In genomic region chr12:25853696-25854095, GRCh38 we compare ENCODE assay signal across 20 cellular contexts.
A peak's percentile ranks its signal among the peaks of the same experiment; 100 is the strongest.
DNase-seq lines count a peak whose midpoint lies in the region; ATAC-seq, FAIRE-seq and TF ChIP-seq lines count a peak whose summit lies in the region.
"Had no signal": no experiment of that assay in that cellular context is flagged by ENCODE, and none has a peak within 500 bp of the region (broad histone marks: within the 10 kb centered on the region; RNA-seq: fewer than 3 reads in every experiment).

No MANE protein-coding gene starts in this region.

- H2AFZ ChIP-seq in HepG2 (ENCODE audit: low read length) (no peak overlapping the region), PC-3 (ENCODE audit: low read length) (no peak overlapping the region), mesenchymal stem cell (ENCODE audit: low read depth, low read length) (no peak overlapping the region)

- ATAC-seq in HepG2, result no peak
- ATAC-seq in PC-3, result no peak
- no peak for ATAC-seq in Right ventricle myocardium superior (ENCODE audit: poor library complexity)
- no peak for ATAC-seq in activated CD8-positive, alpha-beta memory T cell treated with anti-CD3 and anti-CD28 coated beads, Interleukin-2, amount 10 ng/mL, durations not matched to agents 7 days and 5 days
- ATAC-seq: HCT116 had no signal

- H4K91ac ChIP-seq in mesenchymal stem cell (ENCODE audit: low read length), result no peak overlapping the region

- in situ Hi-C loops in HepG2 (cut with HindIII; ENCODE audit: extremely low pct_ligation_motif_present, low pct_unique_long_range_greater_than_20kb), result no loop called here

- no peak for TF ChIP-seq POLR2A in HepG2 (IDR thresholded peaks at IDR 0.05; ENCODE audit: insufficient read depth in 1 of 2, low read depth in 2 of 2, low read length in 2 of 2)

- no peaks in the 10 kb centered on the region for H3F3A ChIP-seq in PC-3 (ENCODE audit: low read length, unreplicated experiment)

- no peaks in the 10 kb centered on the region for H3K79me2 ChIP-seq in HepG2 (ENCODE audit: insufficient read depth, low read length)
- no peaks in the 10 kb centered on the region for H3K79me2 ChIP-seq in PC-3 (ENCODE audit: low read length)

- H3K27ac Mint-ChIP-seq in activated CD8-positive, alpha-beta memory T cell treated with anti-CD3 and anti-CD28 coated beads, Interleukin-2, amount 10 ng/mL, durations not matched to agents 7 days and 5 days, result no peak overlapping the region
- H3K27ac Mint-ChIP-seq: CD4-positive, alpha-beta T cell; HFFc6 had no signal

- H3K4me1 ChIP-seq in liver (ENCODE audit: control insufficient read depth in 4 of 4, insufficient read depth in 4 of 4, low read length in 3 of 4), result peaks cover 0 to 10% (median 8%) of the 10 kb centered on the region in 4 donors
- H3K4me1 ChIP-seq in HepG2 (ENCODE audit: insufficient read depth, low read length), result no peaks in the 10 kb centered on the region
- H3K4me1 ChIP-seq in PC-3 (ENCODE audit: insufficient read depth, low read length), result peaks cover 26% of the 10 kb centered on the region
- H3K4me1 ChIP-seq in mesenchymal stem cell (ENCODE audit: control insufficient read depth, insufficient read depth, low read depth, low read length), result no peaks in the 10 kb centered on the region
- H3K4me1 ChIP-seq: BE2C had no signal

- no peak for FAIRE-seq in HepG2 (lab: Jason Lieb, UNC)
- FAIRE-seq: D721Med had no signal

- H2BK12ac ChIP-seq in mesenchymal stem cell (ENCODE audit: low read length in 2 of 2), result no peak overlapping the region

- no peak for TF ChIP-seq CTCF in liver (IDR thresholded peaks at IDR 0.05; ENCODE audit: low read depth, low read length, missing input control)
- no peak for TF ChIP-seq CTCF in HepG2 (CRISPR knock-in tag; IDR thresholded peaks at IDR 0.05)
- no peak for TF ChIP-seq CTCF in PC-3 (conservative IDR thresholded peaks at IDR 0.05; ENCODE audit: low read depth, low read length)

- H3K4me1 Mint-ChIP-seq in activated CD8-positive, alpha-beta memory T cell treated with anti-CD3 and anti-CD28 coated beads, Interleukin-2, amount 10 ng/mL, durations not matched to agents 7 days and 5 days, result no peaks in the 10 kb centered on the region

- DNase-seq in HepG2 (ENCODE audit: low spot score), result no peak
- DNase-seq in PC-3, result no peak
- DNase-seq in mesenchymal stem cell, result no peak
- no peak for DNase-seq in Right ventricle myocardium superior
- no peak for DNase-seq in NCI-H82 (lab: John Stamatoyannopoulos, UW)
- DNase-seq in activated CD8-positive, alpha-beta memory T cell treated with anti-CD3 and anti-CD28 coated beads, Interleukin-2, amount 10 ng/mL, durations not matched to agents 7 days and 5 days, result no peak
- DNase-seq: 8988T; ACHN; BE2C; C1 segment of cervical spinal cord; Caco-2; CD4-positive, alpha-beta T cell; DMS79 treated with DMSO at 0.1 percent for 48 hours; GF-D8; GOT3; H7; HFFc6 had no signal

- H3K9ac ChIP-seq in liver (ENCODE audit: low read depth in 1 of 2, low read length in 2 of 2) (no peak overlapping the region), HepG2 (ENCODE audit: insufficient read depth, low read depth, low read length) (no peak overlapping the region), PC-3 (ENCODE audit: low read length) (no peak overlapping the region), mesenchymal stem cell (ENCODE audit: low read length) (no peak overlapping the region)

- peak overlapping the region in 1 of 2 experiments; percentile 37 for H3K4ac ChIP-seq in mesenchymal stem cell (ENCODE audit: low read depth in 1 of 2, low read length in 2 of 2)

- no peaks in the 10 kb centered on the region for H3K9me3 Mint-ChIP-seq in activated CD8-positive, alpha-beta memory T cell treated with anti-CD3 and anti-CD28 coated beads, Interleukin-2, amount 10 ng/mL, durations not matched to agents 7 days and 5 days (ENCODE audit: low read depth)
- H3K9me3 Mint-ChIP-seq: CD4-positive, alpha-beta T cell; HFFc6 had no signal

- TF ChIP-seq EP300 in HepG2 (IDR thresholded peaks at IDR 0.05; ENCODE audit: low read depth in 2 of 2, low read length in 2 of 2) (no peak), HepG2 (CRISPR knock-in tag; IDR thresholded peaks at IDR 0.05; ENCODE audit: borderline replicate concordance) (no peak)

- TF ChIP-seq RAD21 in liver (IDR thresholded peaks at IDR 0.05) (no peak), HepG2 (CRISPR knock-in tag; IDR thresholded peaks at IDR 0.05) (no peak)

- no peak overlapping the region for H3K14ac ChIP-seq in mesenchymal stem cell (ENCODE audit: low read length in 2 of 2)

- no peak overlapping the region for H3K27ac ChIP-seq in liver (ENCODE audit: low read depth in 1 of 2, low read length in 2 of 2)
- no peak overlapping the region for H3K27ac ChIP-seq in HepG2 (ENCODE audit: extremely low read length, insufficient read depth, low read length)
- peak overlapping the region; percentile 43; the same call in 1 of the 2 replicates for H3K27ac ChIP-seq in PC-3 (ENCODE audit: low read length)
- H3K27ac ChIP-seq in mesenchymal stem cell (ENCODE audit: low read length, poor library complexity, severe bottlenecking), result peak overlapping the region; percentile 57

- POLR2A ChIA-PET in HepG2 (lab: Yijun Ruan, JAX) (no interaction called here), PC-3 (lab: Charles Lee; ENCODE audit: unreplicated experiment) (no interaction called here)

- H3K4me2 ChIP-seq in HepG2 (ENCODE audit: low read depth, low read length) (no peak overlapping the region), PC-3 (ENCODE audit: low read length) (no peak overlapping the region), mesenchymal stem cell (ENCODE audit: low read length, poor library complexity, severe bottlenecking) (no peak overlapping the region)

- CTCF ChIA-PET in HepG2 (lab: Yijun Ruan, JAX; ENCODE audit: low intra/inter-chr PET ratio, low total read pairs) (no interaction called here), PC-3 (lab: Charles Lee) (no interaction called here)
- CTCF ChIA-PET in activated CD8-positive, alpha-beta memory T cell treated with anti-CD3 and anti-CD28 coated beads, Interleukin-2, amount 10 ng/mL, durations not matched to agents 7 days and 5 days (lab: Charles Lee), result no interaction called here

- H3K4me3 ChIP-seq in liver (ENCODE audit: low read depth in 1 of 3, low read length in 3 of 3) (no peak overlapping the region), HepG2 (replicated peaks in 1 of 3; ENCODE audit: insufficient read depth in 1 of 3, low read depth in 2 of 3, low read length in 3 of 3) (no peak overlapping the region), PC-3 (ENCODE audit: low read length) (no peak overlapping the region), mesenchymal stem cell (ENCODE audit: insufficient read depth in 1 of 2, low read depth in 1 of 2, low read length in 2 of 2) (no peak overlapping the region)

- no peaks in the 10 kb centered on the region for H3K36me3 Mint-ChIP-seq in activated CD8-positive, alpha-beta memory T cell treated with anti-CD3 and anti-CD28 coated beads, Interleukin-2, amount 10 ng/mL, durations not matched to agents 7 days and 5 days

- H3K4me3 Mint-ChIP-seq in activated CD8-positive, alpha-beta memory T cell treated with anti-CD3 and anti-CD28 coated beads, Interleukin-2, amount 10 ng/mL, durations not matched to agents 7 days and 5 days, result no peak overlapping the region
- H3K4me3 Mint-ChIP-seq: CD4-positive, alpha-beta T cell; HFFc6 had no signal

- 20% methylated on average over 2 of the region's 2 CpGs for WGBS in liver
- 0% methylated on average over 2 of the region's 2 CpGs for WGBS in HepG2 (ENCODE audit: low lambda C conversion rate)
- WGBS in mesenchymal stem cell, result 80% methylated on average over 2 of the region's 2 CpGs

- H3K27me3 Mint-ChIP-seq in activated CD8-positive, alpha-beta memory T cell treated with anti-CD3 and anti-CD28 coated beads, Interleukin-2, amount 10 ng/mL, durations not matched to agents 7 days and 5 days, result peaks cover 3% of the 10 kb centered on the region
- H3K27me3 Mint-ChIP-seq: CD4-positive, alpha-beta T cell had no signal

- intact Hi-C loops in HepG2 (cut with micrococcal nuclease; ENCODE audit: unreplicated experiment), result no loop called here
- intact Hi-C loops in PC-3 (cut with micrococcal nuclease), result loop anchor here (1.0 to 5.0 kb wide), 3 partner anchors 41 to 104 kb away; partner anchors contain the start of gene RASSF8
- intact Hi-C loops in Right ventricle myocardium superior (cut with DNase I), result no loop called here

- no peak overlapping the region for H2AK5ac ChIP-seq in mesenchymal stem cell (ENCODE audit: low read length, severe bottlenecking)

- H3K79me1 ChIP-seq in mesenchymal stem cell (replicated peaks; ENCODE audit: low read length, poor library complexity, severe bottlenecking), result no peaks in the 10 kb centered on the region

- peak overlapping the region in 1 of 2 experiments; percentile 52 for H3K18ac ChIP-seq in mesenchymal stem cell (ENCODE audit: low read depth in 1 of 2, low read length in 2 of 2)

- H3K9me3 ChIP-seq in liver (ENCODE audit: control insufficient read depth in 4 of 4, low read length in 3 of 4) (no peaks in the 10 kb centered on the region), HepG2 (ENCODE audit: low read length) (no peaks in the 10 kb centered on the region), PC-3 (ENCODE audit: low read length) (no peaks in the 10 kb centered on the region), mesenchymal stem cell (ENCODE audit: control insufficient read depth, low read length) (no peaks in the 10 kb centered on the region)
- H3K9me3 ChIP-seq: BE2C, Caco-2 had no signal

- H4K20me1 ChIP-seq in HepG2 (ENCODE audit: insufficient read depth, low read length) (no peaks in the 10 kb centered on the region), PC-3 (ENCODE audit: low read length) (no peaks in the 10 kb centered on the region)

- no peak overlapping the region for H2BK5ac ChIP-seq in mesenchymal stem cell (ENCODE audit: low read depth, low read length, poor library complexity, severe bottlenecking)

- no TSS peak for BruUV-seq in HepG2 (replicated peaks; lab: Mats Ljungman, UMichigan)
- BruUV-seq in PC-3 (replicated peaks; lab: Mats Ljungman, UMichigan), result no TSS peak

- H2BK15ac ChIP-seq in mesenchymal stem cell (ENCODE audit: low read depth, poor library complexity, severe bottlenecking), result no peak overlapping the region

- H2BK120ac ChIP-seq in mesenchymal stem cell (ENCODE audit: low read depth, low read length), result no peak overlapping the region

- H3K27me3 ChIP-seq in liver (ENCODE audit: control insufficient read depth in 4 of 4, insufficient read depth in 4 of 4, low read length in 3 of 4) (no peaks in the 10 kb centered on the region), HepG2 (ENCODE audit: control insufficient read depth in 1 of 2, insufficient read depth in 2 of 2, low read length in 2 of 2) (no peaks in the 10 kb centered on the region), PC-3 (ENCODE audit: low read length) (no peaks in the 10 kb centered on the region), mesenchymal stem cell (ENCODE audit: control insufficient read depth in 1 of 2, insufficient read depth in 1 of 2, low read length in 2 of 2) (no peaks in the 10 kb centered on the region)
- H3K27me3 ChIP-seq: BE2C had no signal

- H3K36me3 ChIP-seq in liver (ENCODE audit: control insufficient read depth in 4 of 4, insufficient read depth in 3 of 4, low read depth in 1 of 4, low read length in 3 of 4) (no peaks in the 10 kb centered on the region), HepG2 (replicated peaks in 1 of 2; ENCODE audit: control insufficient read depth in 1 of 2, insufficient read depth in 2 of 2, low read length in 2 of 2) (no peaks in the 10 kb centered on the region), PC-3 (ENCODE audit: low read depth, low read length) (no peaks in the 10 kb centered on the region), mesenchymal stem cell (ENCODE audit: control insufficient read depth in 1 of 2, insufficient read depth in 2 of 2, low read depth in 1 of 2, low read length in 2 of 2) (no peaks in the 10 kb centered on the region)
- H3K36me3 ChIP-seq: BE2C had no signal

- no peaks in the 10 kb centered on the region for H3K9me2 ChIP-seq in PC-3 (replicated peaks; ENCODE audit: low read length)

- H4K8ac ChIP-seq in mesenchymal stem cell (ENCODE audit: low read length), result no peak overlapping the region

- no peak overlapping the region for H3K23ac ChIP-seq in mesenchymal stem cell (ENCODE audit: low read length in 2 of 2)

Comparison
In these comparisons a context has a peak if more than half of its experiments do, and no peak if none do; other contexts are left out.
1. H3K27ac ChIP-seq: peak in PC-3 (single experiment) and mesenchymal stem cell (single experiment); none in liver (0 of 2) and HepG2 (single experiment).